In the genomic region with DNA sequence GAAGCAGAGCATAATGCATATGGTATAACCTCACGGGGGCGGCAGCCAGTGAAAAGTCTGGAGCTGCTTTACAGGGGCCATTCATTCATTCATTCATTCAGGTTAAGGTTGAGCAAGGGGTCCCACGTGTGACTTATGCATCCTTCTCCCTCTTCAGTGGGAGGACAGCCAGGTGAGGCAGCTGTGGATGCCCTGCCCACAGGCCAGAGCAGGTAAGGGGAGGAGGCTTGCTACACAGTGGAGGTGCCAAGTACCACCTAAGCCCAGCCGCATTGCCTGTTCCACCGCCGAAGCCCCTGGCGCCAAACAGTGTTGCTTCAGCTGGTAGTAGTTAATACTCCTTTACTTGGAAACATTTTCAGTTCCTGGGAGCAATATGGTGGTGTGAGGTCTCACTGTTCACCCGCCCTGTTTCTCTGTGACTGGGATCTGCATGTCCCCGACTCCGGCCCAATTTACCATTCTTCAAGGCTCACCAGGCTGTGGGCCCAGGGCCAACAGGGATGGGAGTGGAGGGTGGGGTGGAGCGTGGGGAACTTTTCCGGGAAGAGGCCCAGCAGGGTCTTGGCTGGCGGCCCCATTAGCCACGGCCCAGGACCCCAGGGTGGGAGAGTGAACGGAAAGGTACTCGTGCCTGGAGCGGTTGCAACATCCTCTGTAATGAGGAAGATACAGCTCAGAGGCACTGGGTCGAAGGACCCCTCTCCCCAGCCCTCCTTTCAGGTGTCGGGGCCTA, we compare ENCODE assay signal across 9 cellular contexts. TPM values are rescaled to one million over a fixed set of nuclear protein-coding genes. Genes with fewer than 3 reads are reported as not detected.
DNase-seq lines count a peak whose midpoint lies in the region; ATAC-seq and TF ChIP-seq lines count a peak whose summit lies in the region.
"Had no signal": no experiment of that assay in that cellular context is flagged by ENCODE, and none has a peak within 500 bp of the region (broad histone marks: within the 10 kb centered on the region; RNA-seq: fewer than 3 reads in every experiment).

No MANE protein-coding gene starts in this region.

- no peaks in the 10 kb centered on the region for H3K9me3 Mint-ChIP-seq in CD4-positive, alpha-beta T cell
- H3K9me3 Mint-ChIP-seq in activated naive CD8-positive, alpha-beta T cell treated with anti-CD3 and anti-CD28 coated beads, Interleukin-2, amount 10 ng/mL, durations not matched to agents 7 days and 5 days, result no peaks in the 10 kb centered on the region

- WGBS in hepatocyte (ENCODE audit: low lambda C conversion rate, missing lambda C conversion rate), result 42% methylated on average over 19 of the region's 19 CpGs
- 33% methylated on average over 19 of the region's 19 CpGs for WGBS in prostate gland

- H3K4me1 Mint-ChIP-seq in CD4-positive, alpha-beta T cell (ENCODE audit: low read depth), result peaks cover 17% of the 10 kb centered on the region
- no peaks in the 10 kb centered on the region for H3K4me1 Mint-ChIP-seq in activated naive CD8-positive, alpha-beta T cell treated with anti-CD3 and anti-CD28 coated beads, Interleukin-2, amount 10 ng/mL, durations not matched to agents 7 days and 5 days

- intact Hi-C loops in CD4-positive, alpha-beta T cell (cut with DNase I, micrococcal nuclease), result no loop called here
- intact Hi-C loops in prostate gland (cut with DNase I), result no loop called here

- H3K27ac Mint-ChIP-seq in CD4-positive, alpha-beta T cell, result no peak overlapping the region
- H3K27ac Mint-ChIP-seq in activated naive CD8-positive, alpha-beta T cell treated with anti-CD3 and anti-CD28 coated beads, Interleukin-2, amount 10 ng/mL, durations not matched to agents 7 days and 5 days, result no peak overlapping the region

- H3K4me2 ChIP-seq in hepatocyte, result peak overlapping the region; percentile 99

- peak overlapping the region; percentile 68 for H3K4me3 ChIP-seq in hepatocyte
- peak overlapping the region; percentile 46 to 49 for H3K4me3 ChIP-seq in prostate gland

- peaks cover 19% of the 10 kb centered on the region for H3K4me1 ChIP-seq in hepatocyte (ENCODE audit: insufficient read depth)
- H3K4me1 ChIP-seq in prostate gland (replicated peaks), result peaks cover 3% of the 10 kb centered on the region

- DNase-seq in CD4-positive, alpha-beta T cell, result no peak
- no peak for DNase-seq in activated naive CD8-positive, alpha-beta T cell treated with anti-CD3 and anti-CD28 coated beads, Interleukin-2, amount 10 ng/mL, durations not matched to agents 7 days and 5 days
- DNase-seq in hepatocyte (ENCODE audit: low spot score) (no peak), prostate gland (ENCODE audit: low spot score) (no peak), NCI-H446 (lab: John Stamatoyannopoulos, UW) (no peak), NCI-H2227 (lab: John Stamatoyannopoulos, UW; ENCODE audit: unreplicated experiment) (no peak), putamen (ENCODE audit: low spot score) (no peak)

- POLR2A ChIA-PET in CD4-positive, alpha-beta T cell (lab: Charles Lee), result no interaction called here
- POLR2A ChIA-PET in activated naive CD8-positive, alpha-beta T cell treated with anti-CD3 and anti-CD28 coated beads, Interleukin-2, amount 10 ng/mL, durations not matched to agents 7 days and 5 days (lab: Charles Lee), result no interaction called here

- TF ChIP-seq CTCF in CD4-positive, alpha-beta T cell (IDR thresholded peaks at IDR 0.05), result no peak
- TF ChIP-seq CTCF in hepatocyte (IDR thresholded peaks at IDR 0.05; ENCODE audit: poor library complexity) (no peak), prostate gland (IDR thresholded peaks at IDR 0.05) (no peak)

- no peaks in the 10 kb centered on the region for H3K9me3 ChIP-seq in CD4-positive, alpha-beta T cell (ENCODE audit: control insufficient read depth, low read length)
- H3K9me3 ChIP-seq in hepatocyte (ENCODE audit: low read depth), result no peaks in the 10 kb centered on the region
- H3K9me3 ChIP-seq in prostate gland, result no peaks in the 10 kb centered on the region

- no peak for TF ChIP-seq POLR2A in prostate gland (IDR thresholded peaks at IDR 0.05)

- no peaks in the 10 kb centered on the region for H3K79me2 ChIP-seq in hepatocyte

- H3K27me3 ChIP-seq in CD4-positive, alpha-beta T cell (ENCODE audit: control insufficient read depth, insufficient read depth, low read length), result peaks cover 55% of the 10 kb centered on the region
- H3K27me3 ChIP-seq in hepatocyte, result peaks cover 57% of the 10 kb centered on the region
- peaks cover 4% of the 10 kb centered on the region for H3K27me3 ChIP-seq in prostate gland (replicated peaks; ENCODE audit: insufficient read depth)

- peak overlapping the region; percentile 17 for H3K4me3 Mint-ChIP-seq in CD4-positive, alpha-beta T cell
- peak overlapping the region; percentile 50 for H3K4me3 Mint-ChIP-seq in activated naive CD8-positive, alpha-beta T cell treated with anti-CD3 and anti-CD28 coated beads, Interleukin-2, amount 10 ng/mL, durations not matched to agents 7 days and 5 days

- peaks cover 42% of the 10 kb centered on the region for H3K27me3 Mint-ChIP-seq in CD4-positive, alpha-beta T cell
- peaks cover 65% of the 10 kb centered on the region for H3K27me3 Mint-ChIP-seq in activated naive CD8-positive, alpha-beta T cell treated with anti-CD3 and anti-CD28 coated beads, Interleukin-2, amount 10 ng/mL, durations not matched to agents 7 days and 5 days

- no peak for ATAC-seq in CD4-positive, alpha-beta T cell (ENCODE audit: poor library complexity)
- no peak for ATAC-seq in activated naive CD8-positive, alpha-beta T cell treated with anti-CD3 and anti-CD28 coated beads, Interleukin-2, amount 10 ng/mL, durations not matched to agents 7 days and 5 days (ENCODE audit: low read depth)
- ATAC-seq in HG02623 (IDR thresholded peaks at IDR 0.05; ENCODE audit: unreplicated experiment), result no peak

- no peaks in the 10 kb centered on the region for H3K36me3 ChIP-seq in hepatocyte (replicated peaks; ENCODE audit: insufficient read depth, low read depth)
- no peaks in the 10 kb centered on the region for H3K36me3 ChIP-seq in prostate gland

- no peaks in the 10 kb centered on the region for H3K36me3 Mint-ChIP-seq in CD4-positive, alpha-beta T cell (ENCODE audit: low read depth)
- H3K36me3 Mint-ChIP-seq in activated naive CD8-positive, alpha-beta T cell treated with anti-CD3 and anti-CD28 coated beads, Interleukin-2, amount 10 ng/mL, durations not matched to agents 7 days and 5 days, result no peaks in the 10 kb centered on the region

- no peak overlapping the region for H3K27ac ChIP-seq in CD4-positive, alpha-beta T cell (ENCODE audit: low read depth, low read length)
- H3K27ac ChIP-seq in hepatocyte (peak overlapping the region; percentile 11), prostate gland (peak overlapping the region; percentile 68 to 73)

- no peaks in the 10 kb centered on the region for H4K20me1 ChIP-seq in hepatocyte (ENCODE audit: insufficient read depth, poor library complexity, severe bottlenecking)

- CTCF ChIA-PET in CD4-positive, alpha-beta T cell (lab: Charles Lee), result no interaction called here

- H2AFZ ChIP-seq in hepatocyte, result peak overlapping the region; percentile 51

- no peaks in the 10 kb centered on the region for H3K9me2 ChIP-seq in hepatocyte (replicated peaks; ENCODE audit: insufficient read depth)

RNA-seq across cellular contexts. Expression of a gene that starts 0.7 kb away (rescaled TPM):
- not detected for total RNA-seq in CD4-positive, alpha-beta T cell
- total RNA-seq in activated naive CD8-positive, alpha-beta T cell treated with anti-CD3 and anti-CD28 coated beads, Interleukin-2, amount 10 ng/mL, durations not matched to agents 7 days and 5 days, result under 1 TPM in 1 of 2 experiments, not detected in 1; 0.14 TPM
- 2.1 and 3.9 TPM in 2 replicates for total RNA-seq in hepatocyte
- polyA plus RNA-seq in hepatocyte, result 4.9 and 9.2 TPM in 2 replicates
- 10 to 100 TPM; 11.6 to 92.7 TPM for total RNA-seq in prostate gland
- total RNA-seq: T-helper 2 cell treated with Interferon-gamma antibody and Interleukin-4, amounts not matched to agents 100 ng/mL and 5 ng/mL, for 36 hours had no signal
